Comparison of ENCODE assay signal across 8 cellular contexts in genomic region chr15:96327155-96327741, GRCh38. TPM values are rescaled to one million over a fixed set of nuclear protein-coding genes. Genes with fewer than 3 reads are reported as not detected.
A peak's percentile ranks its signal among the peaks of the same experiment; 100 is the strongest.
DNase-seq lines count a peak whose midpoint lies in the region; ATAC-seq and TF ChIP-seq lines count a peak whose summit lies in the region.

No MANE protein-coding gene starts in this region.

- CTCF ChIA-PET in BJ (lab: Yijun Ruan, JAX): interaction anchor here (0.5 to 3.9 kb wide), 30 partner anchors 8 to 1302 kb away, joined by 3 to 17 read pairs (median 4); no protein-coding TSS in a partner anchor

- intact Hi-C loops in spleen (cut with DNase I; ENCODE audit: low total_unique reads): no loop called here

- in situ Hi-C loops in astrocyte of the cerebellum (cut with HindIII; ENCODE audit: low sequenced_read_pairs): loop anchor here (10.0 to 25.0 kb wide), 3 partner anchors 910 to 1665 kb away; no protein-coding TSS in a partner anchor

- peak overlapping the region; percentile 24 to 96 (median 90) for H3K27ac ChIP-seq in spleen

- peaks cover 2% of the 10 kb centered on the region for H3K36me3 ChIP-seq in BJ (ENCODE audit: control insufficient read depth, insufficient read depth, low read length)
- H3K36me3 ChIP-seq in iPS-15b (ENCODE audit: control insufficient read depth, insufficient read depth, low read length): no peaks in the 10 kb centered on the region
- no peaks in the 10 kb centered on the region for H3K36me3 ChIP-seq in spleen

- no peak overlapping the region for H3K9ac ChIP-seq in iPS-15b (ENCODE audit: low read depth, low read length)

- 3 to 6% (median 4%) methylated on average over 14 of the region's 14 CpGs for WGBS in spleen, 5 donors

- no peaks in the 10 kb centered on the region for H3K27me3 ChIP-seq in BJ (ENCODE audit: control insufficient read depth, insufficient read depth, low read length)
- H3K27me3 ChIP-seq in iPS-15b (ENCODE audit: control insufficient read depth, insufficient read depth, low read length): peaks cover 92% of the 10 kb centered on the region
- peaks cover 0 to 99% (median 39%) of the 10 kb centered on the region in 7 donors for H3K27me3 ChIP-seq in spleen (replicated peaks in 1 of 7)

- POLR2A ChIA-PET in BJ (lab: Charles Lee): interaction anchor here (0.5 to 1.3 kb wide), 12 partner anchors 10 to 1993 kb away, joined by 3 to 13 read pairs (median 4); no protein-coding TSS in a partner anchor

- TF ChIP-seq POLR2A in spleen (IDR thresholded peaks at IDR 0.05): peak in 1 of 3 donors; percentile 29

- TF ChIP-seq CTCF in BJ (IDR thresholded peaks at IDR 0.05; ENCODE audit: insufficient read depth, low read depth, low read length) (peak; percentile 74), astrocyte of the cerebellum (IDR thresholded peaks at IDR 0.05; ENCODE audit: low read depth, low read length, missing control alignments) (peak; percentile 81), spleen (IDR thresholded peaks at IDR 0.05 in 8 of 11, conservative IDR thresholded peaks at IDR 0.05 in 3 of 11) (peak in 8 of 11 experiments; percentile 21 to 65 (median 54))

- H3K4me1 ChIP-seq in iPS-15b (ENCODE audit: control insufficient read depth, insufficient read depth, low read length) (peaks cover 19% of the 10 kb centered on the region), spleen (peaks cover 0 to 44% (median 11%) of the 10 kb centered on the region in 6 donors)

- DNase-seq in BJ (ENCODE audit: low read depth): peak; percentile 72
- peak; percentile 32 for DNase-seq in NCI-H2171 (lab: John Stamatoyannopoulos, UW)
- peak; percentile 91 for DNase-seq in astrocyte of the cerebellum (ENCODE audit: low read depth)
- DNase-seq in spleen: no peak
- DNase-seq in hypothalamus (lab: John Stamatoyannopoulos, UW): no peak
- no peak for DNase-seq in ureter (ENCODE audit: low spot score)

- H3K4me3 ChIP-seq in BJ (ENCODE audit: low read depth, low read length): peak overlapping the region; percentile 68
- peak overlapping the region; percentile 89 for H3K4me3 ChIP-seq in astrocyte of the cerebellum (ENCODE audit: low read depth, low read length)
- peak overlapping the region; percentile 55 for H3K4me3 ChIP-seq in iPS-15b (ENCODE audit: low read depth, low read length)
- peak overlapping the region; percentile 24 to 80 (median 39) for H3K4me3 ChIP-seq in spleen

- peak; percentile 41 for ATAC-seq in GM21576 (IDR thresholded peaks at IDR 0.05; ENCODE audit: unreplicated experiment)

- H3K9me3 ChIP-seq in iPS-15b (ENCODE audit: control insufficient read depth, insufficient read depth, low read length): no peaks in the 10 kb centered on the region
- peaks cover 0 to 11% (median 0%) of the 10 kb centered on the region in 8 donors for H3K9me3 ChIP-seq in spleen

RNA-seq across cellular contexts. Expression of gene NR2F2, which starts 3.3 kb away (rescaled TPM):
- polyA plus RNA-seq in BJ (2011; rRNA removed) (47.0 and 50.0 TPM in 2 replicates), spleen (10 to 100 TPM; 18.6 to 39.4 (median 23.7) TPM)
- polyA minus RNA-seq in BJ (2011; rRNA and poly(A)+ RNA removed): 54.5 and 63.5 TPM in 2 replicates
- total RNA-seq in spleen (100 to 1,000 TPM in 6 of 7 donors, 10 to 100 TPM in 1; 87.1 to 256 (median 121) TPM), ureter (90.8 TPM)

Comparison
In these comparisons a context has a peak if more than half of its experiments do, and no peak if none do; other contexts are left out.
1. DNase-seq: peak in BJ (single experiment), NCI-H2171 (single experiment) and astrocyte of the cerebellum (single experiment); none in spleen (single experiment), hypothalamus (0 of 51) and ureter (single experiment).
2. H3K4me3 ChIP-seq: peak in every context shown above with its lines; median percentile 89 in astrocyte of the cerebellum; 68 in BJ; 55 in iPS-15b; 39 in spleen.
3. Peak in every context shown above with its lines, with median percentiles within 50 percentile points of each other: CTCF ChIP-seq.